ENCODE assay signal across 17 cellular contexts in genomic region chr2:212994976-212995375, GRCh38.
DNase-seq lines count a peak whose midpoint lies in the region; TF ChIP-seq lines count a peak whose summit lies in the region.
"Had no signal": no experiment of that assay in that cellular context is flagged by ENCODE, and none has a peak within 500 bp of the region (broad histone marks: within the 10 kb centered on the region; RNA-seq: fewer than 3 reads in every experiment).

No MANE protein-coding gene starts in this region.

- in situ Hi-C loops in astrocyte of the spinal cord (cut with HindIII; ENCODE audit: low sequenced_read_pairs), result no loop called here

- H3K9me3 Mint-ChIP-seq in MCF 10A (ENCODE audit: unreplicated experiment), result no peaks in the 10 kb centered on the region

- H3K4me3 ChIP-seq in breast epithelium (no peak overlapping the region), astrocyte of the spinal cord (ENCODE audit: low read depth, low read length) (no peak overlapping the region), left ventricle myocardium inferior (no peak overlapping the region)

- no peak overlapping the region for H3K27ac ChIP-seq in breast epithelium
- H3K27ac ChIP-seq in left ventricle myocardium inferior (replicated peaks), result no peak overlapping the region

- CTCF ChIA-PET in MCF 10A (lab: Yijun Ruan, JAX), result interaction anchor here (0.7 to 0.8 kb wide), 2 partner anchors 110 to 220 kb away, joined by 3 to 4 read pairs; no protein-coding TSS in a partner anchor

- BruUV-seq in MCF 10A (replicated peaks; lab: Mats Ljungman, UMichigan), result no TSS peak

- H3K4me1 ChIP-seq in breast epithelium (no peaks in the 10 kb centered on the region), left ventricle myocardium inferior (no peaks in the 10 kb centered on the region)

- no peaks in the 10 kb centered on the region for H3K27me3 ChIP-seq in breast epithelium
- no peaks in the 10 kb centered on the region for H3K27me3 ChIP-seq in left ventricle myocardium inferior (ENCODE audit: low read depth)

- no peak overlapping the region for H3K4me3 Mint-ChIP-seq in MCF 10A (ENCODE audit: unreplicated experiment)

- POLR2A ChIA-PET in MCF 10A (lab: Yijun Ruan, JAX), result no interaction called here

- H3K36me3 ChIP-seq in breast epithelium, result no peaks in the 10 kb centered on the region
- no peaks in the 10 kb centered on the region for H3K36me3 ChIP-seq in left ventricle myocardium inferior

- no peak for TF ChIP-seq POLR2A in breast epithelium (IDR thresholded peaks at IDR 0.05)

- H3K9me3 ChIP-seq in breast epithelium (no peaks in the 10 kb centered on the region), left ventricle myocardium inferior (replicated peaks) (no peaks in the 10 kb centered on the region)

- no peaks in the 10 kb centered on the region for H3K27me3 Mint-ChIP-seq in MCF 10A (ENCODE audit: insufficient read depth, unreplicated experiment)

- TF ChIP-seq CTCF in MCF 10A (IDR thresholded peaks at IDR 0.05; ENCODE audit: unreplicated experiment), result no peak
- no peak for TF ChIP-seq CTCF in breast epithelium (IDR thresholded peaks at IDR 0.05)
- TF ChIP-seq CTCF in astrocyte of the spinal cord (IDR thresholded peaks at IDR 0.05; ENCODE audit: low read depth, low read length), result no peak
- TF ChIP-seq CTCF in left ventricle myocardium inferior (IDR thresholded peaks at IDR 0.05; ENCODE audit: borderline replicate concordance), result no peak

- intact Hi-C loops in MCF 10A (cut with micrococcal nuclease), result no loop called here
- intact Hi-C loops in breast epithelium (cut with DNase I; ENCODE audit: low total_unique reads), result no loop called here
- intact Hi-C loops in left ventricle myocardium inferior (cut with micrococcal nuclease), result no loop called here
- intact Hi-C loops in posterior cingulate gyrus (cut with DNase I), result no loop called here

- no peak overlapping the region for H3K27ac Mint-ChIP-seq in MCF 10A (ENCODE audit: low read depth, unreplicated experiment)

- H3K4me1 Mint-ChIP-seq in MCF 10A (ENCODE audit: insufficient read depth, unreplicated experiment), result peaks cover 11% of the 10 kb centered on the region

- no peaks in the 10 kb centered on the region for H3K36me3 Mint-ChIP-seq in MCF 10A (ENCODE audit: insufficient read depth, unreplicated experiment)

- DNase-seq in MCF 10A (ENCODE audit: unreplicated experiment), result peak; percentile 51
- DNase-seq in breast epithelium (ENCODE audit: low spot score in 2 of 2), result no peak
- peak; percentile 29 for DNase-seq in astrocyte of the spinal cord (ENCODE audit: low read depth, low spot score)
- peak; percentile 38 for DNase-seq in fibroblast of peridontal ligament (ENCODE audit: extremely low read depth)
- no peak for DNase-seq in putamen (ENCODE audit: low spot score)
- no peak for DNase-seq in NOMO-1 treated with dmso at 0.1 percent for 144 hours (lab: John Stamatoyannopoulos, UW; ENCODE audit: unreplicated experiment)
- DNase-seq in left ventricle myocardium inferior, result no peak
- DNase-seq in posterior cingulate gyrus, result no peak
- DNase-seq: 8988T, C1 segment of cervical spinal cord, GDM1, KG1, MM.1S, NCI-H1417, NCI-H1930, NCI-H2171, NCI-H82 had no signal

Comparison
In these comparisons a context has a peak if more than half of its experiments do, and no peak if none do; other contexts are left out.
1. DNase-seq: peak in MCF 10A (single experiment), astrocyte of the spinal cord (single experiment) and fibroblast of peridontal ligament (single experiment); none in breast epithelium (0 of 2), putamen (single experiment), NOMO-1 treated with dmso at 0.1 percent for 144 hours (single experiment), left ventricle myocardium inferior (single experiment) and posterior cingulate gyrus (0 of 10).